In the genomic region with DNA sequence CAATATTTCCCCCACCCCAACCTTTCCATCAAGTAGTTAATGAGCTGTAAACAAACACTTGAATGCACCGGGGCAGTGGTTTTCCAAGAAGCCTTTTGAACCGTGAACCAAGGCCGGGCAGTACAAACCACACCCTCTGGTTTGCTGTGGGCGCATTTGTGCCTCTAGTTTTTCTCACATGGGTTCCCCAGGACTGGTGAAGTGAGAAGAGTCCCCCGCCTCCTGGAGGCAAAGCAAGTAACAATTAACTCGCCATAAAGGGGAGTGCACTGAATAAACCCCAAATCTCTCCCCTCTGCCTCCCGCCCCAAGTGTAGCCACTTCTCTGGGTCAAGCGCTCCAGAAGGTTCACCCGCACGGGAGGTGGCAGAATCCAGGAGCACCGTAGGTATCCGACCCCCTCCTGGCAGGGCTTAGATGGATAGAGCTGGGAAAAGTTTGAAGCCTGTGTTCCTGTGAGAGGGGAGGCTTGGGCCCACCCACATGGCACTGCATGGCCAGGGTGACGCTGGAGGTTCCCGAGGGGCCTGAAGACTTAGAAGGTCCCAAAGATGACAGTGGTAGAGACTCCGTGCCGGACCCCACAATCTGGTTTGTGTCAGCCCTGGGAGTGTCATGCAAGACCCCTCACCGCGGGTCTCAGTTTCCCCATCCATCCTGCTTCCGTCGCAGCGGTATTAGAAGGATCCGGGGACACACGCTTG, we compare ENCODE assay signal across 11 cellular contexts.
DNase-seq lines count a peak whose midpoint lies in the region; ATAC-seq, FAIRE-seq and TF ChIP-seq lines count a peak whose summit lies in the region.
"Had no signal": no experiment of that assay in that cellular context is flagged by ENCODE, and none has a peak within 500 bp of the region (broad histone marks: within the 10 kb centered on the region; RNA-seq: fewer than 3 reads in every experiment).

No MANE protein-coding gene starts in this region.

- DNase-seq in cardiac septum (ENCODE audit: low spot score) (peak; percentile 46), left cardiac atrium (no peak), WERI-Rb-1 (no peak), mucosa of gallbladder (ENCODE audit: low spot score) (peak; percentile 8), vagina (ENCODE audit: extremely low spot score in 2 of 2) (peak; percentile 70 to 90), GOT3 (lab: John Stamatoyannopoulos, UW) (no peak), cerebellar cortex (ENCODE audit: low spot score) (no peak), GM12892 (ENCODE audit: insufficient read length) (no peak)

- TF ChIP-seq CTCF in WERI-Rb-1 (IDR thresholded peaks at IDR 0.05; ENCODE audit: low read depth, low read length) (no peak), vagina (IDR thresholded peaks at IDR 0.05) (no peak)

- TF ChIP-seq POLR2A in vagina (IDR thresholded peaks at IDR 0.05) (no peak), GM12892 (IDR thresholded peaks at IDR 0.05; ENCODE audit: low read depth, low read length) (no peak)

- intact Hi-C loops in cardiac septum (cut with DNase I) (loop anchor here (2.0 to 5.0 kb wide), 3 partner anchors 533 to 696 kb away; no protein-coding TSS in a partner anchor), left cardiac atrium (cut with DNase I) (loop anchor here in 1 of 2 donors (5.0 kb wide), 1 partner anchor 531 kb away; no protein-coding TSS in a partner anchor), vagina (cut with DNase I) (no loop called here)

- no peak for FAIRE-seq in GM12892 (lab: Jason Lieb, UNC)
- FAIRE-seq: endometrium, TTC549 had no signal

- H3K27ac ChIP-seq in WERI-Rb-1 (no peak overlapping the region), vagina (no peak overlapping the region)
- H3K27ac ChIP-seq: Peyer's patch had no signal

- no peak for ATAC-seq in left cardiac atrium

- no peaks in the 10 kb centered on the region for H3K27me3 ChIP-seq in WERI-Rb-1 (ENCODE audit: insufficient read depth, low read depth, severe bottlenecking)
- H3K27me3 ChIP-seq in vagina: no peaks in the 10 kb centered on the region
- H3K27me3 ChIP-seq: Peyer's patch had no signal

- peaks cover 6% of the 10 kb centered on the region for H3K4me1 ChIP-seq in vagina

- no peaks in the 10 kb centered on the region for H3K36me3 ChIP-seq in WERI-Rb-1
- H3K36me3 ChIP-seq in vagina: no peaks in the 10 kb centered on the region
- H3K36me3 ChIP-seq: Peyer's patch had no signal

- H3K9me3 ChIP-seq in WERI-Rb-1 (ENCODE audit: severe bottlenecking) (no peaks in the 10 kb centered on the region), vagina (no peaks in the 10 kb centered on the region)
- H3K9me3 ChIP-seq: Peyer's patch had no signal

- H3K4me3 ChIP-seq in WERI-Rb-1 (ENCODE audit: low read depth, low read length) (peak overlapping the region; percentile 54), vagina (peak overlapping the region; percentile 23 to 34)

Comparison
In these comparisons a context has a peak if more than half of its experiments do, and no peak if none do; other contexts are left out.
1. DNase-seq: peak in cardiac septum (single experiment), mucosa of gallbladder (single experiment) and vagina (2 of 2); none in left cardiac atrium (single experiment), WERI-Rb-1 (single experiment), GOT3 (single experiment), cerebellar cortex (single experiment) and GM12892 (single experiment).